ENCODE assay signal across 31 cellular contexts in genomic region chr4:151038452-151039157, GRCh38.
"Had no signal": no experiment of that assay in that cellular context is flagged by ENCODE, and none has a peak within 500 bp of the region (broad histone marks: within the 10 kb centered on the region; RNA-seq: fewer than 3 reads in every experiment).

No MANE protein-coding gene starts in this region.

- H3K4me1 Mint-ChIP-seq: activated B cell treated with CpG ODN at 0.5 μM for 24 hours had no signal

- H3K4me3 Mint-ChIP-seq: activated B cell treated with CpG ODN at 0.5 μM for 24 hours; activated CD4-positive, alpha-beta memory T cell treated with anti-CD3 and anti-CD28 coated beads, Interleukin-2, amount 10 ng/mL, durations not matched to agents 7 days and 5 days; activated naive CD4-positive, alpha-beta T cell treated with anti-CD3 and anti-CD28 coated beads for 36 hours; activated naive CD8-positive, alpha-beta T cell; activated naive CD8-positive, alpha-beta T cell treated with anti-CD3 and anti-CD28 coated beads, Interleukin-2, amount 50 U/mL, for 24 hours; activated T-cell treated with anti-CD3 and anti-CD28 coated beads, Interleukin-2, amount 50 U/mL, for 24 hours; T-helper 1 cell treated with Interleukin-12 subunit alpha and Interleukin-12 subunit beta and Interleukin-4 antibody, amounts not matched to agents 30 μg/mL and 1 μg/mL, for 36 hours; T-helper 2 cell treated with Interferon-gamma antibody and Interleukin-4, amounts not matched to agents 5 μg/mL and 100 μg/mL, for 36 hours had no signal

- ATAC-seq: activated naive CD8-positive, alpha-beta T cell treated with anti-CD3 and anti-CD28 coated beads, Interleukin-2, amount 50 U/mL, for 24 hours; PC-3 had no signal

- H3K27ac ChIP-seq: brain microvascular endothelial cell, Peyer's patch, SJSA1 had no signal

- H3K27me3 Mint-ChIP-seq: activated B cell treated with CpG ODN at 0.5 μM for 24 hours; activated CD4-positive, alpha-beta memory T cell treated with anti-CD3 and anti-CD28 coated beads, Interleukin-2, amount 10 ng/mL, durations not matched to agents 7 days and 5 days; activated naive CD8-positive, alpha-beta T cell; activated T-cell treated with anti-CD3 and anti-CD28 coated beads, Interleukin-2, amount 50 U/mL, for 24 hours had no signal

- H3K36me3 ChIP-seq: brain microvascular endothelial cell, MG63, Peyer's patch, SJSA1 had no signal

- H3K4me3 ChIP-seq: MG63, Peyer's patch, SJSA1 had no signal

- H3K36me3 Mint-ChIP-seq: activated naive CD8-positive, alpha-beta T cell had no signal

- H3K4me1 ChIP-seq: Peyer's patch, SJSA1 had no signal

- DNase-seq: activated B cell treated with CpG ODN at 0.5 μM for 24 hours; activated CD4-positive, alpha-beta memory T cell treated with anti-CD3 and anti-CD28 coated beads, Interleukin-2, amount 10 ng/mL, durations not matched to agents 7 days and 5 days; activated CD4-positive, alpha-beta T cell treated with anti-CD3 and anti-CD28 coated beads for 4 hours; activated CD4-positive, CD25-positive, alpha-beta regulatory T cell treated with anti-CD3 and anti-CD28 coated beads, Interleukin-2, amount 50 U/mL, for 72 hours; activated gamma-delta T cell; activated naive CD4-positive, alpha-beta T cell treated with anti-CD3 and anti-CD28 coated beads for 36 hours; activated naive CD8-positive, alpha-beta T cell treated with anti-CD3 and anti-CD28 coated beads, Interleukin-2, amount 50 U/mL, for 24 hours; activated T-cell treated with anti-CD3 and anti-CD28 coated beads, Interleukin-2, amount 50 U/mL, for 24 hours; amniotic stem cell; aorta; brain microvascular endothelial cell; central memory CD4-positive, alpha-beta T cell; Kasumi-1; KG1; MG63; NCI-H1092; NCI-H1436 treated with DMSO at 0.1 percent for 48 hours; NCI-H1694 treated with DMSO at 0.1 percent for 48 hours; NCI-H2029; NCI-H345; NCI-H524 treated with DMSO at 0.1 percent for 48 hours; PC-3; Peyer's patch; RPMI8226; SHP77 treated with DMSO at 0.1 percent for 48 hours; SK-N-SH had no signal

- H3K4me2 ChIP-seq: SK-N-SH had no signal

- H3K27ac Mint-ChIP-seq: activated B cell treated with CpG ODN at 0.5 μM for 24 hours; activated CD4-positive, alpha-beta memory T cell treated with anti-CD3 and anti-CD28 coated beads, Interleukin-2, amount 10 ng/mL, durations not matched to agents 7 days and 5 days; activated naive CD4-positive, alpha-beta T cell treated with anti-CD3 and anti-CD28 coated beads for 36 hours; activated naive CD8-positive, alpha-beta T cell; activated naive CD8-positive, alpha-beta T cell treated with anti-CD3 and anti-CD28 coated beads, Interleukin-2, amount 50 U/mL, for 24 hours; activated T-cell treated with anti-CD3 and anti-CD28 coated beads, Interleukin-2, amount 50 U/mL, for 24 hours; activated T-helper 2 cell treated with anti-CD3 and anti-CD28 coated beads, Interferon-gamma antibody, Interleukin-2, Interleukin-4, amounts not matched to agents 10 μg/mL and 5 μg/mL and 100 μg/mL, durations not matched to agents 14 hours and 24 hours and 36 hours; T-helper 1 cell treated with Interleukin-12 subunit alpha and Interleukin-12 subunit beta and Interleukin-4 antibody, amounts not matched to agents 30 μg/mL and 1 μg/mL, for 36 hours; T-helper 2 cell treated with Interferon-gamma antibody and Interleukin-4, amounts not matched to agents 5 μg/mL and 100 μg/mL, for 36 hours had no signal

- H3K9me3 ChIP-seq: MG63, Peyer's patch, SJSA1, SK-N-SH had no signal

- H3K27me3 ChIP-seq: brain microvascular endothelial cell, MG63, Peyer's patch, SJSA1 had no signal

- H3K9me3 Mint-ChIP-seq: activated B cell treated with CpG ODN at 0.5 μM for 24 hours; activated CD4-positive, alpha-beta memory T cell treated with anti-CD3 and anti-CD28 coated beads, Interleukin-2, amount 10 ng/mL, durations not matched to agents 7 days and 5 days; activated naive CD4-positive, alpha-beta T cell treated with anti-CD3 and anti-CD28 coated beads for 36 hours; activated T-cell treated with anti-CD3 and anti-CD28 coated beads, Interleukin-2, amount 50 U/mL, for 24 hours; activated T-helper 2 cell treated with anti-CD3 and anti-CD28 coated beads, Interferon-gamma antibody, Interleukin-2, Interleukin-4, amounts not matched to agents 10 μg/mL and 5 μg/mL and 100 μg/mL, durations not matched to agents 14 hours and 24 hours and 36 hours; T-helper 1 cell treated with Interleukin-12 subunit alpha and Interleukin-12 subunit beta and Interleukin-4 antibody, amounts not matched to agents 30 μg/mL and 1 μg/mL, for 36 hours; T-helper 2 cell treated with Interferon-gamma antibody and Interleukin-4, amounts not matched to agents 5 μg/mL and 100 μg/mL, for 36 hours had no signal

- H3K9ac ChIP-seq: SK-N-SH had no signal
